Comparison of ENCODE assay signal across 15 cellular contexts in genomic region chr18:9096013-9096383, GRCh38. TPM values are rescaled to one million over a fixed set of nuclear protein-coding genes. Genes with fewer than 3 reads are reported as not detected.
DNase-seq lines count a peak whose midpoint lies in the region; ATAC-seq, FAIRE-seq and TF ChIP-seq lines count a peak whose summit lies in the region.
"Had no signal": no experiment of that assay in that cellular context is flagged by ENCODE, and none has a peak within 500 bp of the region (broad histone marks: within the 10 kb centered on the region; RNA-seq: fewer than 3 reads in every experiment).

No MANE protein-coding gene starts in this region.

- peaks cover 37% of the 10 kb centered on the region for H3K4me1 ChIP-seq in A549
- peaks cover 17% of the 10 kb centered on the region for H3K4me1 ChIP-seq in Loucy (ENCODE audit: insufficient read depth, low read length, poor library complexity, severe bottlenecking)
- H3K4me1 ChIP-seq: BE2C had no signal

- TF ChIP-seq CTCF in A549 (IDR thresholded peaks at IDR 0.05) (no peak), Loucy (conservative IDR thresholded peaks at IDR 0.05; ENCODE audit: low read length) (no peak)

- H3K36me3 ChIP-seq in Loucy (ENCODE audit: insufficient read depth, low read length): no peaks in the 10 kb centered on the region
- H3K36me3 ChIP-seq: BE2C, neural progenitor cell had no signal

- H3K9me2 ChIP-seq in Loucy (replicated peaks; ENCODE audit: low read depth, low read length): no peaks in the 10 kb centered on the region
- H3K9me2 ChIP-seq: SK-N-SH had no signal

- H3K4me3 ChIP-seq in A549 (no peak overlapping the region), Loucy (ENCODE audit: low read length, poor library complexity, severe bottlenecking) (peak overlapping the region; percentile 43)
- H3K4me3 ChIP-seq: neural progenitor cell had no signal

- ATAC-seq in A549: no peak
- ATAC-seq in GM18867 (IDR thresholded peaks at IDR 0.05; ENCODE audit: unreplicated experiment): peak; percentile 16
- no peak for ATAC-seq in GM19395 (IDR thresholded peaks at IDR 0.05; ENCODE audit: unreplicated experiment)

- H3K9me3 ChIP-seq in A549 (no peaks in the 10 kb centered on the region), Loucy (ENCODE audit: insufficient read depth, low read depth, low read length) (no peaks in the 10 kb centered on the region)
- H3K9me3 ChIP-seq: BE2C, SK-N-SH had no signal

- H4K20me1 ChIP-seq in Loucy (ENCODE audit: insufficient read depth, low read length, poor library complexity, severe bottlenecking): no peaks in the 10 kb centered on the region

- DNase-seq in A549 (ENCODE audit: low read depth in 1 of 2, low spot score in 1 of 2) (no peak), erythroblast (lab: John Stamatoyannopoulos, UW) (no peak), DMS79 (lab: John Stamatoyannopoulos, UW) (no peak), cortex of kidney (lab: John Stamatoyannopoulos, UW) (no peak)
- DNase-seq: BE2C, caudate nucleus, NCI-H1105, NCI-H69, SK-N-SH had no signal

- CTCF ChIA-PET in A549 (lab: Yijun Ruan, JAX): interaction anchor here (1.2 kb wide), 1 partner anchor 22 kb away, joined by 3 read pairs; no protein-coding TSS in a partner anchor

- no peaks in the 10 kb centered on the region for H3K9me3 Mint-ChIP-seq in dendritic cell treated with granulocyte-macrophage colony-stimulating factor and Interleukin-4, amounts not matched to agents 40 ng/mL and 50 ng/mL, for 4 days
- H3K9me3 Mint-ChIP-seq: neural progenitor cell had no signal

- no peak for TF ChIP-seq RAD21 in A549 (conservative IDR thresholded peaks at IDR 0.05 in 1 of 2, IDR thresholded peaks at IDR 0.05 in 1 of 2)

- peak overlapping the region; percentile 27 for H3K9ac ChIP-seq in Loucy (ENCODE audit: low read depth, low read length, poor library complexity, severe bottlenecking)
- H3K9ac ChIP-seq: neural progenitor cell, SK-N-SH had no signal

- peak overlapping the region; percentile 94; the same call in 1 of the 2 replicates for H2AFZ ChIP-seq in Loucy (ENCODE audit: low read length)
- H2AFZ ChIP-seq: neural progenitor cell had no signal

- no peak overlapping the region for H3K4me3 Mint-ChIP-seq in dendritic cell treated with granulocyte-macrophage colony-stimulating factor and Interleukin-4, amounts not matched to agents 40 ng/mL and 50 ng/mL, for 4 days
- H3K4me3 Mint-ChIP-seq: neural progenitor cell had no signal

- H3K79me2 ChIP-seq in Loucy (ENCODE audit: insufficient read depth, low read length): no peaks in the 10 kb centered on the region

- TF ChIP-seq EP300 in A549 (IDR thresholded peaks at IDR 0.05): no peak

- TF ChIP-seq POLR2A in A549 (IDR thresholded peaks at IDR 0.05; ENCODE audit: low read length) (no peak), erythroblast (IDR thresholded peaks at IDR 0.05; ENCODE audit: low read length) (no peak)

- POLR2A ChIA-PET in A549 (lab: Yijun Ruan, JAX): no interaction called here

- H3K27me3 Mint-ChIP-seq in dendritic cell treated with granulocyte-macrophage colony-stimulating factor and Interleukin-4, amounts not matched to agents 40 ng/mL and 50 ng/mL, for 4 days: no peaks in the 10 kb centered on the region

- intact Hi-C loops in dendritic cell treated with granulocyte-macrophage colony-stimulating factor and Interleukin-4, amounts not matched to agents 40 ng/mL and 50 ng/mL, for 4 days (cut with micrococcal nuclease): no loop called here

- peak overlapping the region; percentile 84 for H3K27ac ChIP-seq in A549
- H3K27ac ChIP-seq: neural progenitor cell had no signal

- H3K36me3 Mint-ChIP-seq in dendritic cell treated with granulocyte-macrophage colony-stimulating factor and Interleukin-4, amounts not matched to agents 40 ng/mL and 50 ng/mL, for 4 days (ENCODE audit: low read depth): no peaks in the 10 kb centered on the region
- H3K36me3 Mint-ChIP-seq: neural progenitor cell had no signal

- H3K27me3 ChIP-seq in Loucy (ENCODE audit: insufficient read depth, low read length, poor library complexity, severe bottlenecking): no peaks in the 10 kb centered on the region
- H3K27me3 ChIP-seq: BE2C, neural progenitor cell had no signal

- FAIRE-seq in A549 (lab: Jason Lieb, UNC): no peak
- FAIRE-seq: islet of Langerhans had no signal

- H3F3A ChIP-seq in Loucy (ENCODE audit: low read depth): no peaks in the 10 kb centered on the region

- H3K4me2 ChIP-seq in A549: peak overlapping the region; percentile 70
- peak overlapping the region; percentile 57 for H3K4me2 ChIP-seq in Loucy (ENCODE audit: low read depth, low read length, poor library complexity, severe bottlenecking)
- H3K4me2 ChIP-seq: neural progenitor cell, SK-N-SH had no signal

- H3K4me1 Mint-ChIP-seq in dendritic cell treated with granulocyte-macrophage colony-stimulating factor and Interleukin-4, amounts not matched to agents 40 ng/mL and 50 ng/mL, for 4 days (ENCODE audit: low read depth): peaks cover 49% of the 10 kb centered on the region

- WGBS in A549 (ENCODE audit: missing lambda C conversion rate): 47% methylated on average over 3 of the region's 3 CpGs

- H3K27ac Mint-ChIP-seq in dendritic cell treated with granulocyte-macrophage colony-stimulating factor and Interleukin-4, amounts not matched to agents 40 ng/mL and 50 ng/mL, for 4 days: peak overlapping the region; percentile 83
- H3K27ac Mint-ChIP-seq: neural progenitor cell had no signal

TF ChIP-seq in A549, 52 proteins besides CTCF, POLR2A, EP300 and RAD21 (continues in another document):
- TF ChIP-seq EHF (CRISPR knock-in tag; IDR thresholded peaks at IDR 0.05) (no peak), E2F6 (IDR thresholded peaks at IDR 0.05; ENCODE audit: borderline replicate concordance, low read depth) (no peak), HES2 (IDR thresholded peaks at IDR 0.05) (no peak), POLR2AphosphoS2 (conservative IDR thresholded peaks at IDR 0.05; ENCODE audit: low read length) (no peak), SMC3 (IDR thresholded peaks at IDR 0.05) (no peak), CBX8 (IDR thresholded peaks at IDR 0.05) (no peak), TFCP2L1 (CRISPR knock-in tag; IDR thresholded peaks at IDR 0.05) (no peak), MYC (IDR thresholded peaks at IDR 0.05; ENCODE audit: borderline replicate concordance, low read length) (no peak), BCL3 (IDR thresholded peaks at IDR 0.05) (no peak), HOXA7 (CRISPR knock-in tag; IDR thresholded peaks at IDR 0.05) (no peak), NFE2L2 (conservative IDR thresholded peaks at IDR 0.05; ENCODE audit: low read length) (no peak), ESRRA (IDR thresholded peaks at IDR 0.05; ENCODE audit: borderline replicate concordance, low read length) (no peak), HOXB5 (CRISPR knock-in tag; IDR thresholded peaks at IDR 0.05) (no peak), CBX2 (IDR thresholded peaks at IDR 0.05; ENCODE audit: borderline replicate concordance, low read depth) (no peak), TP53 (CRISPR knock-in tag; IDR thresholded peaks at IDR 0.05) (no peak), FOSL2 (IDR thresholded peaks at IDR 0.05) (no peak), FOSL2 (CRISPR knock-in tag; IDR thresholded peaks at IDR 0.05) (no peak)
- TF ChIP-seq, protein P1, sequence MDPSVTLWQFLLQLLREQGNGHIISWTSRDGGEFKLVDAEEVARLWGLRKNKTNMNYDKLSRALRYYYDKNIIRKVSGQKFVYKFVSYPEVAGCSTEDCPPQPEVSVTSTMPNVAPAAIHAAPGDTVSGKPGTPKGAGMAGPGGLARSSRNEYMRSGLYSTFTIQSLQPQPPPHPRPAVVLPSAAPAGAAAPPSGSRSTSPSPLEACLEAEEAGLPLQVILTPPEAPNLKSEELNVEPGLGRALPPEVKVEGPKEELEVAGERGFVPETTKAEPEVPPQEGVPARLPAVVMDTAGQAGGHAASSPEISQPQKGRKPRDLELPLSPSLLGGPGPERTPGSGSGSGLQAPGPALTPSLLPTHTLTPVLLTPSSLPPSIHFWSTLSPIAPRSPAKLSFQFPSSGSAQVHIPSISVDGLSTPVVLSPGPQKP (IDR thresholded peaks at IDR 0.05; ENCODE audit: low read depth, low read length): no peak

RNA-seq across cellular contexts. Expression of gene NDUFV2, which starts 6.5 kb away (rescaled TPM):
- polyA plus RNA-seq in A549 (2011; rRNA removed) (152 and 180 TPM in 2 replicates), A549 (2017; fragmentation: RNase III; extraction: RNeasy Plus Mini Kit Qiagen cat#74134 plus additional on column Dnase treatment) (105 to 115 TPM (median 108 TPM) in 3 replicates)
- polyA plus RNA-seq in A549 (2012; cell fraction: cytosol; rRNA removed): 72.8 and 73.2 TPM in 2 replicates
- polyA plus RNA-seq in A549 (2012; cell fraction: nucleus; rRNA removed): 23.8 and 34.1 TPM in 2 replicates
- 19.1 and 26.4 TPM in 2 replicates for polyA minus RNA-seq in A549 (2011; rRNA and poly(A)+ RNA removed)

RNA-seq across cellular contexts. Expression of gene ANKRD12, which starts 40.6 kb away (rescaled TPM):
- polyA plus RNA-seq in A549 (2011; rRNA removed): 7.3 and 8.0 TPM in 2 replicates
- polyA plus RNA-seq in A549 (2012; cell fraction: cytosol; rRNA removed): 0.50 and 0.70 TPM in 2 replicates
- polyA plus RNA-seq in A549 (2012; cell fraction: nucleus; rRNA removed): 0.84 and 1.2 TPM in 2 replicates
- polyA plus RNA-seq in A549 (2017; fragmentation: RNase III; extraction: RNeasy Plus Mini Kit Qiagen cat#74134 plus additional on column Dnase treatment): 2.6 to 3.2 TPM (median 2.7 TPM) in 3 replicates
- polyA minus RNA-seq in A549 (2011; rRNA and poly(A)+ RNA removed): 12.4 and 17.5 TPM in 2 replicates
